9 cellular contexts compared by ENCODE assay signal in the genomic region with DNA sequence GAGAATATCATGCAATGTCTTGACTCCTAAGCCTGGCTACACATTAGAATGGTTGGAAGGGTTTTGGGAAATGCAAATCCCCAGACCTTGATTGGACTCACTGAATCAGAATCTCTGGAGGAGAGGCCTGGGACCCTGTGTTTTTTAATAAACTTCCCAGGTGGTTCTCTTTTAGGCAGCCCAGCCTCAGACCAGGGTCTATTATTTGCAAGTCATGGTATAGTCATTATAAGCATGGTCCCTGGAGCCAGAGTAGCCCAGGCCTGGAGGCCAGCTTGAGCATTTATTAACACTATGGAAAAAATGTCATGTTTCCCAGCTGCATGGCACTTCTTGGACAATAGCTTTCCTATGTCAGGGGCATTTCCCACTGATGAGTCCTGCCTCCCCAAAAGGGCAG.
"Had no signal": no experiment of that assay in that cellular context is flagged by ENCODE, and none has a peak within 500 bp of the region (broad histone marks: within the 10 kb centered on the region; RNA-seq: fewer than 3 reads in every experiment).

No MANE protein-coding gene starts in this region.

- DNase-seq: H7, HFFc6, Karpas-422, KBM-7 had no signal

- H3K27ac ChIP-seq: KMS-11 had no signal

- H3K4me2 ChIP-seq: GM23338, KMS-11 had no signal

- H3K4me3 ChIP-seq: GM23338, HAP-1 had no signal

- H3K4me1 ChIP-seq: HAP-1 had no signal

- H3K9ac ChIP-seq: KMS-11 had no signal

- H3K9me3 ChIP-seq: HAP-1 had no signal

- H2AFZ ChIP-seq: GM23338 had no signal

- H3K36me3 ChIP-seq: HAP-1 had no signal

- FAIRE-seq: HTR-8/SVneo had no signal

- ATAC-seq: GM23338, HCT116 had no signal
